In the genomic region with DNA sequence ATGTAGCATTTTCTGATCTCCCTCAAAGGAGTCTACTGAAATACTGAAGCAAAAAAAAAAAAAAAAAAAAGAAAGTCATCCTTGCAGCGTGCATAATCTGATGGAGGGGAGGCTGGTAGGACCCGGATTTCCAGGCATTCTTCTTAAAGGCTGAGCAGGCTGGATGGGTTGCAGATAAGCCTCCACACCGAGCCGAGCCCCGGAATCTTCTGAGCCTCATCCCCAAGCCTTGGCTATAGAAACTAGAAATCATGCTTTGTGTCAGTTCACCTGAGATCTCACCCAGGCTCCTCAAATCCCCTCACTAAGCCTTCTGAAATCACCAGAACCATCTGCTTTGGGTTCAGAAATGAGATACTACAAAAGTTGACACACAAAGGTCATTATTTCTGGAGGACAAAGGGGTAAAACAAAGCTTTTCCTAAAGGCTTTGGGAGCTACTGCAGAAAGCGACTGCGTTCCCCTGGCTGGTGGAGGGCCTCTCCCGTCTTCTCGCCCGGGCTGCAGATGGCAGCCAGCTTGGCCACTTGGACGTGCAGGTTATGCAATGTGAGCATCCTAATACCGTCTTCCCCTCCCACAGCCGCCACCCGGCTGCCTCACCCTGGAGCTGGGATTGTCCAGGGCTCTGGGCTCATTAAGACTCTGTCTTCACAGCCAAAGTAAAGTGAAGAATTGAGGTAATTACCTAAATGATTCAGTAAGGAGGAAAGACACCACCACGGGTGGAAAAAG, we compare ENCODE assay signal across 17 cellular contexts. TPM values are rescaled to one million over a fixed set of nuclear protein-coding genes. Genes with fewer than 3 reads are reported as not detected.
A peak's percentile ranks its signal among the peaks of the same experiment; 100 is the strongest.
DNase-seq lines count a peak whose midpoint lies in the region; ATAC-seq, FAIRE-seq and TF ChIP-seq lines count a peak whose summit lies in the region.
"Had no signal": no experiment of that assay in that cellular context is flagged by ENCODE, and none has a peak within 500 bp of the region (broad histone marks: within the 10 kb centered on the region; RNA-seq: fewer than 3 reads in every experiment).

No MANE protein-coding gene starts in this region.

- no TSS peak for BruUV-seq in HCT116 (replicated peaks; lab: Mats Ljungman, UMichigan)
- BruUV-seq in HepG2 (replicated peaks; lab: Mats Ljungman, UMichigan), result no TSS peak

- H3K9me2 ChIP-seq in HCT116 (ENCODE audit: insufficient read depth), result no peaks in the 10 kb centered on the region

- no peak for TF ChIP-seq EP300 in HepG2 (IDR thresholded peaks at IDR 0.05; ENCODE audit: low read depth in 2 of 2, low read length in 2 of 2)
- TF ChIP-seq EP300 in HepG2 (CRISPR knock-in tag; IDR thresholded peaks at IDR 0.05; ENCODE audit: borderline replicate concordance), result no peak

- H3K9me3 ChIP-seq in HCT116 (ENCODE audit: control insufficient read depth in 1 of 2, insufficient read depth in 1 of 2, low read depth in 1 of 2, low read length in 2 of 2) (no peaks in the 10 kb centered on the region), HepG2 (ENCODE audit: low read length) (no peaks in the 10 kb centered on the region)
- H3K9me3 ChIP-seq: A549, BE2C had no signal

- H3K27ac ChIP-seq in HCT116 (ENCODE audit: low read depth, low read length), result no peak overlapping the region
- no peak overlapping the region for H3K27ac ChIP-seq in HepG2 (ENCODE audit: extremely low read length, insufficient read depth, low read length)
- H3K27ac ChIP-seq: A549, C4-2B had no signal

- CTCF ChIA-PET in HCT116 (lab: Charles Lee) (no interaction called here), HepG2 (lab: Yijun Ruan, JAX; ENCODE audit: low intra/inter-chr PET ratio, low total read pairs) (no interaction called here)

- intact Hi-C loops in HCT116 (cut with micrococcal nuclease), result no loop called here
- intact Hi-C loops in HepG2 (cut with micrococcal nuclease; ENCODE audit: unreplicated experiment), result loop anchor here (2.0 kb wide), 1 partner anchor 267 kb away; no protein-coding TSS in a partner anchor
- intact Hi-C loops in CD14-positive monocyte (cut with micrococcal nuclease), result no loop called here

- H3K4me3 Mint-ChIP-seq in CD14-positive monocyte, result no peak overlapping the region
- H3K4me3 Mint-ChIP-seq in effector memory CD8-positive, alpha-beta T cell, result no peak overlapping the region
- H3K4me3 Mint-ChIP-seq: CD8-positive, alpha-beta T cell had no signal

- no peaks in the 10 kb centered on the region for H3K36me3 Mint-ChIP-seq in CD14-positive monocyte
- peaks cover 3% of the 10 kb centered on the region for H3K36me3 Mint-ChIP-seq in effector memory CD8-positive, alpha-beta T cell (ENCODE audit: insufficient read depth)
- H3K36me3 Mint-ChIP-seq: CD8-positive, alpha-beta T cell had no signal

- H3K27ac Mint-ChIP-seq in CD14-positive monocyte, result peak overlapping the region in 1 of 7 donors; percentile 32
- no peak overlapping the region for H3K27ac Mint-ChIP-seq in effector memory CD8-positive, alpha-beta T cell
- H3K27ac Mint-ChIP-seq: CD8-positive, alpha-beta T cell had no signal

- TF ChIP-seq POLR2A in HCT116 (IDR thresholded peaks at IDR 0.05; ENCODE audit: borderline replicate concordance, extremely low read depth, insufficient read depth, insufficient read length), result no peak
- TF ChIP-seq POLR2A in HepG2 (IDR thresholded peaks at IDR 0.05; ENCODE audit: insufficient read depth in 1 of 2, low read depth in 2 of 2, low read length in 2 of 2), result no peak

- in situ Hi-C loops in HepG2 (cut with HindIII; ENCODE audit: extremely low pct_ligation_motif_present, low pct_unique_long_range_greater_than_20kb), result no loop called here

- H3K4me1 Mint-ChIP-seq in CD14-positive monocyte, result peaks cover under 1% of the 10 kb centered on the region
- peaks cover 0 to 4% of the 10 kb centered on the region in 2 donors for H3K4me1 Mint-ChIP-seq in effector memory CD8-positive, alpha-beta T cell (ENCODE audit: low read depth in 2 of 2)

- ATAC-seq in HCT116 (no peak), HepG2 (no peak), HG03175 (IDR thresholded peaks at IDR 0.05; ENCODE audit: unreplicated experiment) (no peak)
- ATAC-seq in effector memory CD8-positive, alpha-beta T cell (replicated peaks), result no peak
- ATAC-seq: A549; CD8-positive, alpha-beta T cell had no signal

- DNase-seq in HCT116 (ENCODE audit: low read depth, low spot score) (no peak), NCI-H524 treated with DMSO at 0.1 percent for 48 hours (lab: John Stamatoyannopoulos, UW) (peak; percentile 68), HepG2 (ENCODE audit: low spot score) (no peak), retina (peak; percentile 27), CD14-positive monocyte (ENCODE audit: low spot score) (no peak)
- DNase-seq in effector memory CD8-positive, alpha-beta T cell, result no peak
- DNase-seq: CD8-positive, alpha-beta T cell; HCEC 1CT; IMR-90; KBM-7 had no signal

- H3K27me3 ChIP-seq in HCT116 (ENCODE audit: insufficient read depth, low read length), result no peaks in the 10 kb centered on the region; the same call in 1 of the 2 replicates
- peaks cover 1 to 37% of the 10 kb centered on the region in 2 experiments; a peak in 4 of 5 replicates for H3K27me3 ChIP-seq in HepG2 (ENCODE audit: control insufficient read depth in 1 of 2, insufficient read depth in 2 of 2, low read length in 2 of 2)
- H3K27me3 ChIP-seq: BE2C had no signal

- H3K4me2 ChIP-seq in HCT116 (ENCODE audit: low read length) (peak overlapping the region; percentile 60; the same call in 1 of the 2 replicates), HepG2 (ENCODE audit: low read depth, low read length) (no peak overlapping the region)
- H3K4me2 ChIP-seq: A549 had no signal

- no peaks in the 10 kb centered on the region for H3K36me3 ChIP-seq in HCT116 (ENCODE audit: control insufficient read depth in 1 of 2, insufficient read depth in 2 of 2, low read length in 2 of 2)
- H3K36me3 ChIP-seq in HepG2 (replicated peaks in 1 of 2; ENCODE audit: control insufficient read depth in 1 of 2, insufficient read depth in 2 of 2, low read length in 2 of 2), result no peaks in the 10 kb centered on the region
- H3K36me3 ChIP-seq: BE2C had no signal

- H3K9me3 Mint-ChIP-seq in CD14-positive monocyte, result peaks cover 0 to 5% (median under 1%) of the 10 kb centered on the region in 7 donors
- no peaks in the 10 kb centered on the region for H3K9me3 Mint-ChIP-seq in effector memory CD8-positive, alpha-beta T cell
- H3K9me3 Mint-ChIP-seq: CD8-positive, alpha-beta T cell had no signal

- H2AFZ ChIP-seq in HCT116 (ENCODE audit: low read depth, low read length, poor library complexity, severe bottlenecking) (no peak overlapping the region), HepG2 (ENCODE audit: low read length) (no peak overlapping the region)

- RAD21 ChIA-PET in HCT116 (lab: Charles Lee; ENCODE audit: low non-redundant PET in 1 of 2, low total read pairs in 2 of 2, uncharacterized antibody in 2 of 2, unreplicated experiment in 2 of 2), result interaction anchor here in 1 of 2 experiments (0.7 to 1.5 kb wide), 2 partner anchors 15 to 99 kb away, joined by 4 to 5 read pairs; no protein-coding TSS in a partner anchor

- H3K4me1 ChIP-seq in HCT116 (ENCODE audit: control insufficient read depth in 1 of 2, insufficient read depth in 2 of 2, low read length in 2 of 2) (peaks cover 24 to 44% of the 10 kb centered on the region in 2 experiments), HepG2 (ENCODE audit: insufficient read depth, low read length) (peaks cover 33% of the 10 kb centered on the region)
- H3K4me1 ChIP-seq: A549 had no signal

- peaks cover 26 to 35% (median 33%) of the 10 kb centered on the region in 3 donors for H3K27me3 Mint-ChIP-seq in CD14-positive monocyte (ENCODE audit: low read depth in 3 of 3)
- H3K27me3 Mint-ChIP-seq in effector memory CD8-positive, alpha-beta T cell, result peaks cover 38 to 60% of the 10 kb centered on the region in 2 donors

- no peak for FAIRE-seq in HepG2 (lab: Jason Lieb, UNC)
- FAIRE-seq: A549, GM12892, GM19239, H1 had no signal

- POLR2A ChIA-PET in HCT116 (lab: Charles Lee) (interaction anchor here (0.7 kb wide), 1 partner anchor 39 kb away, joined by 3 read pairs; no protein-coding TSS in a partner anchor), HepG2 (lab: Yijun Ruan, JAX) (no interaction called here)

- H3K9ac ChIP-seq in HCT116 (ENCODE audit: low read length) (no peak overlapping the region), HepG2 (ENCODE audit: insufficient read depth, low read depth, low read length) (no peak overlapping the region)

- H3K4me3 ChIP-seq in HCT116 (replicated peaks in 1 of 2; ENCODE audit: low read depth in 1 of 2, low read length in 2 of 2), result no peak overlapping the region
- no peak overlapping the region for H3K4me3 ChIP-seq in HepG2 (replicated peaks in 1 of 3; ENCODE audit: insufficient read depth in 1 of 3, low read depth in 2 of 3, low read length in 3 of 3)
- H3K4me3 ChIP-seq: A549 had no signal

- no peak for TF ChIP-seq RAD21 in HCT116 (IDR thresholded peaks at IDR 0.05; ENCODE audit: low read depth)
- TF ChIP-seq RAD21 in HepG2 (CRISPR knock-in tag; IDR thresholded peaks at IDR 0.05), result no peak

- no peaks in the 10 kb centered on the region for H4K20me1 ChIP-seq in HCT116 (ENCODE audit: insufficient read depth)
- no peaks in the 10 kb centered on the region for H4K20me1 ChIP-seq in HepG2 (ENCODE audit: insufficient read depth, low read length)

- 58% methylated on average over 15 of the region's 15 CpGs for WGBS in HepG2 (ENCODE audit: low lambda C conversion rate)

- no peaks in the 10 kb centered on the region for H3K79me2 ChIP-seq in HCT116 (ENCODE audit: insufficient read depth, low read length)
- H3K79me2 ChIP-seq in HepG2 (ENCODE audit: insufficient read depth, low read length), result no peaks in the 10 kb centered on the region

- no peak for TF ChIP-seq CTCF in HCT116 (IDR thresholded peaks at IDR 0.05 in 2 of 3, conservative IDR thresholded peaks at IDR 0.05 in 1 of 3; ENCODE audit: borderline replicate concordance in 1 of 3, insufficient read depth in 1 of 3, low read depth in 2 of 3, low read length in 2 of 3)
- TF ChIP-seq CTCF in HepG2 (CRISPR knock-in tag; IDR thresholded peaks at IDR 0.05), result no peak
- TF ChIP-seq CTCF in CD14-positive monocyte (IDR thresholded peaks at IDR 0.05), result no peak

RNA-seq across cellular contexts. Expression of a gene that starts 4.7 kb away (rescaled TPM):
- total RNA-seq in HCT116 (2021; ENCODE audit: unreplicated experiment), result not detected
- polyA plus RNA-seq in HCT116 (2012), result 0.03 TPM in 1 of 2 replicates, not detected in the other
- total RNA-seq in HepG2 (2016; rRNA removed; fragmentation: Illumina TruSeq; extraction: Trizol), result 0.09 and 0.11 TPM in 2 replicates
- 0.09 and 0.10 TPM in 2 replicates for total RNA-seq in HepG2 (2016; cell fraction: cytosol; rRNA removed; fragmentation: Illumina TruSeq; extraction: Trizol; ENCODE audit: low read depth)
- 0.09 TPM in 2 replicates for total RNA-seq in HepG2 (2016; cell fraction: insoluble cytoplasmic fraction; rRNA removed; fragmentation: Illumina TruSeq; extraction: Trizol)
- 0.17 and 0.19 TPM in 2 replicates for total RNA-seq in HepG2 (2016; cell fraction: membrane; rRNA removed; fragmentation: Illumina TruSeq; extraction: Trizol)
- not detected in 2 replicates for total RNA-seq in HepG2 (2016; cell fraction: nucleus; rRNA removed; fragmentation: Illumina TruSeq; extraction: Trizol)
- 0.09 and 0.17 TPM in 2 replicates for polyA plus RNA-seq in HepG2 (2011; rRNA removed)
- polyA plus RNA-seq in HepG2 (2011; cell fraction: cytosol; rRNA removed), result 0.14 and 0.19 TPM in 2 replicates
- 0.07 and 0.21 TPM in 2 replicates for polyA plus RNA-seq in HepG2 (2011; cell fraction: nucleus; rRNA removed)
- polyA plus RNA-seq in HepG2 (2012), result 0.08 and 0.12 TPM in 2 replicates
- 0.12 and 0.14 TPM in 2 replicates for polyA plus RNA-seq in HepG2 (2016; cell fraction: cytosol; fragmentation: Illumina TruSeq; extraction: Trizol; ENCODE audit: low read depth)
- 0.09 TPM in 1 of 2 replicates, not detected in the other for polyA plus RNA-seq in HepG2 (2016; cell fraction: insoluble cytoplasmic fraction; fragmentation: Illumina TruSeq; extraction: Trizol; ENCODE audit: low read depth)
- 0.17 and 0.26 TPM in 2 replicates for polyA plus RNA-seq in HepG2 (2016; cell fraction: membrane; fragmentation: Illumina TruSeq; extraction: Trizol; ENCODE audit: low read depth)
- not detected in 2 replicates for polyA plus RNA-seq in HepG2 (2016; cell fraction: nucleus; fragmentation: Illumina TruSeq; extraction: Trizol; ENCODE audit: insufficient read depth, low read depth)
- polyA minus RNA-seq in HepG2 (2011; rRNA and poly(A)+ RNA removed; ENCODE audit: low replicate concordance), result 0.22 TPM in 1 of 2 replicates, not detected in the other
- not detected in 2 replicates for polyA minus RNA-seq in HepG2 (2011; cell fraction: cytosol; rRNA and poly(A)+ RNA removed)
- polyA minus RNA-seq in HepG2 (2011; cell fraction: nucleus; rRNA and poly(A)+ RNA removed), result not detected in 2 replicates
- not detected for polyA plus RNA-seq in CD14-positive monocyte
- total RNA-seq: CD8-positive, alpha-beta T cell had no signal

Comparison
In these comparisons a context has a peak if more than half of its experiments do, and no peak if none do; other contexts are left out.
1. DNase-seq: peak in NCI-H524 treated with DMSO at 0.1 percent for 48 hours (single experiment) and retina (single experiment); none in HCT116 (single experiment), HepG2 (single experiment), CD14-positive monocyte (single experiment) and effector memory CD8-positive, alpha-beta T cell (0 of 3).